20 cellular contexts compared by ENCODE assay signal in the genomic region with DNA sequence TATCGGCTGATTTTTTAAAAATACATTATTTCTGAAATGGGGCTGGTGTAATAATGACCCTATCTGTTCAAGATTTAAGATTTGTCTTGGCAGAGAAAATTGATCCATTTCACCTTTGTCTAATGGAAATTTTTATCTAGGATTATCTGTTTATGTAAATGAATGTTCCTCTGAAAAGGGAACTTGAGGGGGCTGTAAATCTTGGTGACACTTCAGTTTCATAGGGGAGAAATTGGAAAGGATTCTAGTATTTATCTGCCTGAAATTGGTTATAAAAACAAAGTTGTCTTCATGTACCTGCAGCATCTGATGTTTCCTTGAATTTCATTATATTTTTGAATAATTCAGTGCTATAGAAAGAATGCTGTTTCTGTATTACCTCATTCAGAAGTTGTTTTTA. TPM values are rescaled to one million over a fixed set of nuclear protein-coding genes. Genes with fewer than 3 reads are reported as not detected.
DNase-seq lines count a peak whose midpoint lies in the region; ATAC-seq and TF ChIP-seq lines count a peak whose summit lies in the region.
"Had no signal": no experiment of that assay in that cellular context is flagged by ENCODE, and none has a peak within 500 bp of the region (broad histone marks: within the 10 kb centered on the region; RNA-seq: fewer than 3 reads in every experiment).

No MANE protein-coding gene starts in this region.

- no peak overlapping the region for H3K27ac Mint-ChIP-seq in WTC11
- H3K27ac Mint-ChIP-seq: B cell; CD4-positive, alpha-beta T cell; CD8-positive, alpha-beta T cell had no signal

- H3K27me3 ChIP-seq in neural cell (ENCODE audit: insufficient read depth, low read depth, low read length): no peaks in the 10 kb centered on the region
- H3K27me3 ChIP-seq: BLaER1 treated with 17β-estradiol and CSF1 and Interleukin-3, amounts not matched to agents 10 nM and 100 nM had no signal

- CTCF ChIA-PET in HEK293 (lab: Yijun Ruan, JAX) (no interaction called here), WTC11 (lab: Charles Lee) (no interaction called here)

- no peak for TF ChIP-seq RAD21 in neural cell (conservative IDR thresholded peaks at IDR 0.05)

- H3K4me1 Mint-ChIP-seq in WTC11: 0 out of 2 replicates have a peak, but pooled peaks cover 3% of the 10 kb centered on the region
- H3K4me1 Mint-ChIP-seq: B cell had no signal

- H3K27me3 Mint-ChIP-seq in WTC11 (ENCODE audit: low read depth): no peaks in the 10 kb centered on the region

- H3K4me3 ChIP-seq in HEK293 (ENCODE audit: low read depth, low read length) (no peak overlapping the region), SK-N-MC (0 out of 2 replicates have a peak overlapping the region, but pooled peaks have one; percentile 17), neural cell (ENCODE audit: low read length) (peak overlapping the region; percentile 0)
- H3K4me3 ChIP-seq: A549; BLaER1 treated with 17β-estradiol and CSF1 and Interleukin-3, amounts not matched to agents 10 nM and 100 nM had no signal

- H4K20me1 ChIP-seq in neural cell (ENCODE audit: insufficient read depth): no peaks in the 10 kb centered on the region
- H4K20me1 ChIP-seq: BLaER1 treated with 17β-estradiol and CSF1 and Interleukin-3, amounts not matched to agents 10 nM and 100 nM had no signal

- no peaks in the 10 kb centered on the region for H3K79me2 ChIP-seq in neural cell (replicated peaks; ENCODE audit: insufficient read depth, low read length)

- H3K9ac ChIP-seq in SK-N-MC (ENCODE audit: insufficient read length): no peak overlapping the region
- no peak overlapping the region for H3K9ac ChIP-seq in neural cell (ENCODE audit: low read length)
- H3K9ac ChIP-seq: BLaER1 treated with 17β-estradiol and CSF1 and Interleukin-3, amounts not matched to agents 10 nM and 100 nM had no signal

- no peaks in the 10 kb centered on the region for H3K36me3 Mint-ChIP-seq in WTC11
- H3K36me3 Mint-ChIP-seq: CD8-positive, alpha-beta T cell had no signal

- no peak overlapping the region for H3K4me3 Mint-ChIP-seq in WTC11
- H3K4me3 Mint-ChIP-seq: B cell; CD4-positive, alpha-beta T cell; CD8-positive, alpha-beta T cell had no signal

- H3F3A ChIP-seq in neural cell (ENCODE audit: insufficient read depth, low read length, poor library complexity, severe bottlenecking): no peaks in the 10 kb centered on the region

- ATAC-seq in WTC11: no peak
- ATAC-seq: A549; CD8-positive, alpha-beta T cell had no signal

- H3K36me3 ChIP-seq in HEK293 (ENCODE audit: control insufficient read depth in 2 of 2, insufficient read depth in 1 of 2, low read length in 2 of 2): no peaks in the 10 kb centered on the region
- H3K36me3 ChIP-seq in SK-N-MC (ENCODE audit: insufficient read depth, low read length): no peaks in the 10 kb centered on the region
- no peaks in the 10 kb centered on the region for H3K36me3 ChIP-seq in neural cell (ENCODE audit: insufficient read depth, low read length)
- H3K36me3 ChIP-seq: BLaER1 treated with 17β-estradiol and CSF1 and Interleukin-3, amounts not matched to agents 10 nM and 100 nM had no signal

- no peak for TF ChIP-seq CTCF in HEK293 (tag by site-specific recombination; IDR thresholded peaks at IDR 0.05)
- no peak for TF ChIP-seq CTCF in neural cell (IDR thresholded peaks at IDR 0.05; ENCODE audit: poor library complexity, severe bottlenecking)
- TF ChIP-seq CTCF in WTC11 (IDR thresholded peaks at IDR 0.05): no peak

- H3K27ac ChIP-seq in HEK293 (ENCODE audit: extremely low read depth, low read depth, low read length): no peak overlapping the region
- no peak overlapping the region for H3K27ac ChIP-seq in SK-N-MC
- no peak overlapping the region for H3K27ac ChIP-seq in neural cell (ENCODE audit: low read length)
- H3K27ac ChIP-seq: 22Rv1; A549; BLaER1 treated with 17β-estradiol and CSF1 and Interleukin-3, amounts not matched to agents 10 nM and 100 nM; C4-2B had no signal

- POLR2A ChIA-PET in HEK293 (lab: Yijun Ruan, JAX) (no interaction called here), WTC11 (lab: Charles Lee) (no interaction called here)

- peaks cover 7% of the 10 kb centered on the region for H3K4me1 ChIP-seq in HEK293 (ENCODE audit: control insufficient read depth, insufficient read depth, low read length)
- H3K4me1 ChIP-seq: A549; BLaER1 treated with 17β-estradiol and CSF1 and Interleukin-3, amounts not matched to agents 10 nM and 100 nM had no signal

- no peak for DNase-seq in SK-N-MC (ENCODE audit: low read depth, low spot score)
- no peak for DNase-seq in NCI-H748 treated with DMSO at 0.1 percent for 48 hours (lab: John Stamatoyannopoulos, UW)
- no peak for DNase-seq in WTC11 (ENCODE audit: low spot score)
- DNase-seq: AML-193; CD4-positive, alpha-beta T cell; CD8-positive, alpha-beta T cell; DMS 273 treated with DMSO at 0.1 percent for 48 hours; DMS153; DMS53; DMS79; DND-41; EL; GDM1 had no signal

- no peak overlapping the region for H3K4me2 ChIP-seq in neural cell (ENCODE audit: low read length)
- H3K4me2 ChIP-seq: A549; BLaER1 treated with 17β-estradiol and CSF1 and Interleukin-3, amounts not matched to agents 10 nM and 100 nM had no signal

- TF ChIP-seq EP300 in neural cell (conservative IDR thresholded peaks at IDR 0.05; ENCODE audit: poor library complexity, severe bottlenecking): no peak

- no peaks in the 10 kb centered on the region for H3K9me3 ChIP-seq in HEK293 (ENCODE audit: control insufficient read depth, insufficient read depth, low read depth, low read length)
- H3K9me3 ChIP-seq in SK-N-MC (ENCODE audit: low read depth, low read length): no peaks in the 10 kb centered on the region
- H3K9me3 ChIP-seq in neural cell (ENCODE audit: low read length): no peaks in the 10 kb centered on the region
- H3K9me3 ChIP-seq: A549 had no signal

- no peak overlapping the region for H2AFZ ChIP-seq in neural cell (ENCODE audit: low read depth, low read length)

- no peaks in the 10 kb centered on the region for H3K9me2 ChIP-seq in neural cell (ENCODE audit: insufficient read depth, low read length)

- H3K9me3 Mint-ChIP-seq in WTC11: peaks cover 9% of the 10 kb centered on the region
- H3K9me3 Mint-ChIP-seq: CD4-positive, alpha-beta T cell; CD8-positive, alpha-beta T cell had no signal

TF ChIP-seq in HEK293, 187 proteins besides CTCF, POLR2A, EP300 and RAD21 (continues in another document):
- TF ChIP-seq ZBTB6 (tag by site-specific recombination; IDR thresholded peaks at IDR 0.05) (no peak), ZNF677 (tag by site-specific recombination; IDR thresholded peaks at IDR 0.05) (no peak), ZNF623 (tag by site-specific recombination; IDR thresholded peaks at IDR 0.05) (no peak)

TF ChIP-seq in neural cell, 6 proteins besides CTCF, POLR2A, EP300 and RAD21 (continues in another document):
- no peak for TF ChIP-seq TAF1 (IDR thresholded peaks at IDR 0.05; ENCODE audit: low read depth)
- TF ChIP-seq MXI1 (conservative IDR thresholded peaks at IDR 0.05; ENCODE audit: poor library complexity, severe bottlenecking): no peak
- TF ChIP-seq POLR2AphosphoS5 (IDR thresholded peaks at IDR 0.05): no peak

TF ChIP-seq in WTC11, 78 proteins besides CTCF, POLR2A, EP300 and RAD21:
- TF ChIP-seq OVOL2 (CRISPR knock-in tag; IDR thresholded peaks at IDR 0.05; ENCODE audit: borderline replicate concordance): no peak

RNA-seq across cellular contexts. Expression of gene PAQR3, which starts 48.4 kb away (rescaled TPM):
- 112 and 123 TPM in 2 replicates for polyA plus RNA-seq in neural cell
- polyA minus RNA-seq in neural cell: 88.9 and 107 TPM in 2 replicates
- total RNA-seq in WTC11 (2021): 28.1 to 29.2 TPM (median 29.0 TPM) in 3 replicates
